ENCODE assay signal across 1 cellular context in the genomic region with DNA sequence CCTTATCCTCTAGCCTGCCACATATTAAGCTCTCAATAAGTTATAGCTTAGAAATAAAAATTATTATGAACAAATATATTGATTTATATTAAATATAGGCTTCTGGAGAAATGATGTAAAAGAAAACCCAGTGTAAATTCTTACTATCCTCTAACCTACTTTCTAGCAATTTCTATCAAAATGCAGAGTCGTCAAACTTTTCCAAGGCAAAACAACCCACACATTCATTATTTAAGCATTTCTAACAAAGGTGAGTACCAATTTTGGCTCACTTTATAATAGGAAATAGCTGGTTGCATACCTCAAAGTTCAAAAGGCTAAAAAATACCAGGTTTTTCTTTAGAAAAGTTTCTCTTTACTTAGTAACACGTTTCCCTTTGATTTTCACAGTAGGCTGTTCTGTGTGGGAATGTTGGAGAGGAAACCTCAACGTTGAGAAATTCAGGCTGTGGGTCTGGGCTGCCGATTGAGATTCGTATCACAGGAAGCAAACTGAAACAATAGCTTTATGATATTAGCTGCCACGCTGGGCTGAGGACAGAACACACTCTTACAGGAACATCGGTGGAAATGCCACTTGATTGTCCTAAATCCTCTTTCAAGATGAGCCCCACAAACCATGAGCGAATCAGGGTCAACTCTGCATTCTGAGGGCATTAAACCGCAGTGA.
TF ChIP-seq lines count a peak whose summit lies in the region.

No MANE protein-coding gene starts in this region.

TF ChIP-seq in K562, 482 proteins besides CTCF, POLR2A, EP300 and RAD21:
- 0 out of 2 replicates have a peak, but pooled peaks have one; percentile 20 for TF ChIP-seq C11orf30 (IDR thresholded peaks at IDR 0.05; ENCODE audit: low read depth)
- no peak for TF ChIP-seq BRF1 (IDR thresholded peaks at IDR 0.05; ENCODE audit: borderline replicate concordance, extremely low read depth, insufficient read length)
